43 cellular contexts compared by ENCODE assay signal in genomic region chr10:72946963-72947362, GRCh38. TPM values are rescaled to one million over a fixed set of nuclear protein-coding genes. Genes with fewer than 3 reads are reported as not detected.
"Had no signal": no experiment of that assay in that cellular context is flagged by ENCODE, and none has a peak within 500 bp of the region (broad histone marks: within the 10 kb centered on the region; RNA-seq: fewer than 3 reads in every experiment).

No MANE protein-coding gene starts in this region.

- H3K4me1 ChIP-seq: adrenal gland, ascending aorta, body of pancreas, breast epithelium had no signal

- H3K4me1 Mint-ChIP-seq: activated naive CD4-positive, alpha-beta T cell treated with anti-CD3 and anti-CD28 coated beads, Interleukin-2, amount 10 ng/mL, durations not matched to agents 7 days and 5 days; activated naive CD4-positive, alpha-beta T cell treated with anti-CD3 and anti-CD28 coated beads, Interleukin-2, amount 50 U/mL, for 24 hours; activated naive CD8-positive, alpha-beta T cell treated with anti-CD3 and anti-CD28 coated beads for 36 hours; activated naive CD8-positive, alpha-beta T cell treated with anti-CD3 and anti-CD28 coated beads, Interleukin-2, amount 10 ng/mL, durations not matched to agents 7 days and 5 days; brain had no signal

- H3K36me3 Mint-ChIP-seq: activated naive CD4-positive, alpha-beta T cell treated with anti-CD3 and anti-CD28 coated beads, Interleukin-2, amount 10 ng/mL, durations not matched to agents 7 days and 5 days; activated naive CD4-positive, alpha-beta T cell treated with anti-CD3 and anti-CD28 coated beads, Interleukin-2, amount 50 U/mL, for 24 hours; activated naive CD4-positive, alpha-beta T cell treated with anti-CD3 and anti-CD28 coated beads, Interleukin-2, amount 50 U/mL, for 72 hours; activated naive CD8-positive, alpha-beta T cell; activated naive CD8-positive, alpha-beta T cell treated with anti-CD3 and anti-CD28 coated beads for 36 hours; activated naive CD8-positive, alpha-beta T cell treated with anti-CD3 and anti-CD28 coated beads, Interleukin-2, amount 10 ng/mL, durations not matched to agents 7 days and 5 days; brain had no signal

- H3K27ac Mint-ChIP-seq: activated naive CD4-positive, alpha-beta T cell treated with anti-CD3 and anti-CD28 coated beads for 36 hours; activated naive CD4-positive, alpha-beta T cell treated with anti-CD3 and anti-CD28 coated beads, Interleukin-2, amount 10 ng/mL, durations not matched to agents 7 days and 5 days; activated naive CD4-positive, alpha-beta T cell treated with anti-CD3 and anti-CD28 coated beads, Interleukin-2, amount 50 U/mL, for 24 hours; activated naive CD4-positive, alpha-beta T cell treated with anti-CD3 and anti-CD28 coated beads, Interleukin-2, amount 50 U/mL, for 72 hours; activated naive CD8-positive, alpha-beta T cell; activated naive CD8-positive, alpha-beta T cell treated with anti-CD3 and anti-CD28 coated beads for 36 hours; activated naive CD8-positive, alpha-beta T cell treated with anti-CD3 and anti-CD28 coated beads, Interleukin-2, amount 10 ng/mL, durations not matched to agents 7 days and 5 days; activated naive CD8-positive, alpha-beta T cell treated with anti-CD3 and anti-CD28 coated beads, Interleukin-2, amount 50 U/mL, for 24 hours; activated T-cell treated with anti-CD3 and anti-CD28 coated beads, Interleukin-2, amount 50 U/mL, for 24 hours; activated T-cell treated with anti-CD3 and anti-CD28 coated beads, Interleukin-2, amount 50 U/mL, for 72 hours; activated T-helper 1 cell treated with anti-CD3 and anti-CD28 coated beads, Interleukin-12 subunit alpha, Interleukin-12 subunit beta, Interleukin-2, Interleukin-4 antibody, amounts not matched to agents 30 ng/mL and 10 ng/mL and 1 ng/mL, durations not matched to agents 14 hours and 24 hours and 36 hours; activated T-helper 17 cell treated with anti-CD3 and anti-CD28 coated beads, Interleukin-2, amount 50 U/mL, for 72 hours; activated T-helper 2 cell treated with anti-CD3 and anti-CD28 coated beads, Interferon-gamma antibody, Interleukin-2, Interleukin-4, amounts not matched to agents 10 μg/mL and 5 μg/mL and 100 μg/mL, durations not matched to agents 14 hours and 24 hours and 36 hours; brain had no signal

- H3K27me3 ChIP-seq: adrenal gland, ascending aorta, body of pancreas, brain microvascular endothelial cell, breast epithelium, cardiac muscle cell had no signal

- H3K27ac ChIP-seq: adrenal gland, ascending aorta, body of pancreas, brain microvascular endothelial cell, breast epithelium, cardiac muscle cell had no signal

- FAIRE-seq: astrocyte, bronchial epithelial cell had no signal

- DNase-seq: activated effector memory CD4-positive, alpha-beta T cell treated with anti-CD3 and anti-CD28 coated beads, Interleukin-2, amount 50 U/mL, for 16 hours; activated effector memory CD4-positive, alpha-beta T cell treated with Interleukin-2 at 50 U/mL for 16 hours; activated gamma-delta T cell; activated gamma-delta T cell treated with Interleukin-2 at 50 U/mL for 16 hours; activated naive CD4-positive, alpha-beta T cell; activated naive CD4-positive, alpha-beta T cell treated with anti-CD3 and anti-CD28 coated beads for 36 hours; activated naive CD4-positive, alpha-beta T cell treated with anti-CD3 and anti-CD28 coated beads, Interleukin-2, amount 10 ng/mL, durations not matched to agents 7 days and 5 days; activated naive CD4-positive, alpha-beta T cell treated with anti-CD3 and anti-CD28 coated beads, Interleukin-2, amount 50 U/mL, for 16 hours; activated naive CD4-positive, alpha-beta T cell treated with Interleukin-2 at 50 U/mL for 16 hours; activated naive CD8-positive, alpha-beta T cell treated with anti-CD3 and anti-CD28 coated beads for 36 hours; activated naive CD8-positive, alpha-beta T cell treated with anti-CD3 and anti-CD28 coated beads, Interleukin-2, amount 10 ng/mL, durations not matched to agents 7 days and 5 days; activated naive CD8-positive, alpha-beta T cell treated with anti-CD3 and anti-CD28 coated beads, Interleukin-2, amount 50 U/mL, for 24 hours; activated T-cell treated with anti-CD3 and anti-CD28 coated beads, Interleukin-2, amount 50 U/mL, for 24 hours; activated T-cell treated with anti-CD3 and anti-CD28 coated beads, Interleukin-2, amount 50 U/mL, for 4 hours; activated T-cell treated with anti-CD3 and anti-CD28 coated beads, Interleukin-2, amount 50 U/mL, for 48 hours; activated T-cell treated with anti-CD3 and anti-CD28 coated beads, Interleukin-2, amount 50 U/mL, for 72 hours; adrenal gland; amniotic stem cell; amygdala; anterior cingulate cortex; aorta; body of pancreas; brain microvascular endothelial cell; caudate nucleus; central memory CD4-positive, alpha-beta T cell; cerebellar nuclear complex had no signal

- H3K9me3 ChIP-seq: adrenal gland, ascending aorta, body of pancreas, breast epithelium had no signal

- H3K4me3 ChIP-seq: adrenal gland, ascending aorta, body of pancreas, breast epithelium, cardiac muscle cell had no signal

- H3K4me3 Mint-ChIP-seq: activated naive CD4-positive, alpha-beta T cell treated with anti-CD3 and anti-CD28 coated beads for 36 hours; activated naive CD4-positive, alpha-beta T cell treated with anti-CD3 and anti-CD28 coated beads, Interleukin-2, amount 10 ng/mL, durations not matched to agents 7 days and 5 days; activated naive CD4-positive, alpha-beta T cell treated with anti-CD3 and anti-CD28 coated beads, Interleukin-2, amount 50 U/mL, for 24 hours; activated naive CD8-positive, alpha-beta T cell; activated naive CD8-positive, alpha-beta T cell treated with anti-CD3 and anti-CD28 coated beads for 36 hours; activated naive CD8-positive, alpha-beta T cell treated with anti-CD3 and anti-CD28 coated beads, Interleukin-2, amount 10 ng/mL, durations not matched to agents 7 days and 5 days; activated naive CD8-positive, alpha-beta T cell treated with anti-CD3 and anti-CD28 coated beads, Interleukin-2, amount 50 U/mL, for 24 hours; activated T-cell treated with anti-CD3 and anti-CD28 coated beads, Interleukin-2, amount 50 U/mL, for 24 hours; activated T-cell treated with anti-CD3 and anti-CD28 coated beads, Interleukin-2, amount 50 U/mL, for 4 hours; activated T-cell treated with anti-CD3 and anti-CD28 coated beads, Interleukin-2, amount 50 U/mL, for 72 hours; activated T-helper 1 cell treated with anti-CD3 and anti-CD28 coated beads, Interleukin-12 subunit alpha, Interleukin-12 subunit beta, Interleukin-2, Interleukin-4 antibody, amounts not matched to agents 30 ng/mL and 10 ng/mL and 1 ng/mL, durations not matched to agents 14 hours and 24 hours and 36 hours; activated T-helper 17 cell treated with anti-CD3 and anti-CD28 coated beads, Interleukin-2, amount 50 U/mL, for 72 hours; brain; central memory CD8-positive, alpha-beta T cell had no signal

- H3K36me3 ChIP-seq: adrenal gland, ascending aorta, brain microvascular endothelial cell, breast epithelium, cardiac muscle cell had no signal

- H3K9me3 Mint-ChIP-seq: activated naive CD4-positive, alpha-beta T cell treated with anti-CD3 and anti-CD28 coated beads for 36 hours; activated naive CD4-positive, alpha-beta T cell treated with anti-CD3 and anti-CD28 coated beads, Interleukin-2, amount 10 ng/mL, durations not matched to agents 7 days and 5 days; activated naive CD4-positive, alpha-beta T cell treated with anti-CD3 and anti-CD28 coated beads, Interleukin-2, amount 50 U/mL, for 24 hours; activated naive CD4-positive, alpha-beta T cell treated with anti-CD3 and anti-CD28 coated beads, Interleukin-2, amount 50 U/mL, for 72 hours; activated naive CD8-positive, alpha-beta T cell treated with anti-CD3 and anti-CD28 coated beads for 36 hours; activated naive CD8-positive, alpha-beta T cell treated with anti-CD3 and anti-CD28 coated beads, Interleukin-2, amount 10 ng/mL, durations not matched to agents 7 days and 5 days; activated naive CD8-positive, alpha-beta T cell treated with anti-CD3 and anti-CD28 coated beads, Interleukin-2, amount 50 U/mL, for 24 hours; activated T-cell treated with anti-CD3 and anti-CD28 coated beads, Interleukin-2, amount 50 U/mL, for 24 hours; activated T-cell treated with anti-CD3 and anti-CD28 coated beads, Interleukin-2, amount 50 U/mL, for 4 hours; activated T-cell treated with anti-CD3 and anti-CD28 coated beads, Interleukin-2, amount 50 U/mL, for 72 hours; activated T-helper 1 cell treated with anti-CD3 and anti-CD28 coated beads, Interleukin-12 subunit alpha, Interleukin-12 subunit beta, Interleukin-2, Interleukin-4 antibody, amounts not matched to agents 30 ng/mL and 10 ng/mL and 1 ng/mL, durations not matched to agents 14 hours and 24 hours and 36 hours; activated T-helper 17 cell treated with anti-CD3 and anti-CD28 coated beads, Interleukin-2, amount 50 U/mL, for 72 hours; activated T-helper 2 cell treated with anti-CD3 and anti-CD28 coated beads, Interferon-gamma antibody, Interleukin-2, Interleukin-4, amounts not matched to agents 10 μg/mL and 5 μg/mL and 100 μg/mL, durations not matched to agents 14 hours and 24 hours and 36 hours; brain; central memory CD8-positive, alpha-beta T cell had no signal

- ATAC-seq: activated naive CD4-positive, alpha-beta T cell treated with anti-CD3 and anti-CD28 coated beads, Interleukin-2, amount 50 U/mL, for 72 hours; activated naive CD8-positive, alpha-beta T cell treated with anti-CD3 and anti-CD28 coated beads, Interleukin-2, amount 50 U/mL, for 24 hours; activated T-cell treated with anti-CD3 and anti-CD28 coated beads, Interleukin-2, amount 50 U/mL, for 4 hours; activated T-cell treated with anti-CD3 and anti-CD28 coated beads, Interleukin-2, amount 50 U/mL, for 72 hours; activated T-helper 17 cell treated with anti-CD3 and anti-CD28 coated beads, Interleukin-2, amount 50 U/mL, for 72 hours; body of pancreas had no signal

RNA-seq across cellular contexts. Expression of gene PLA2G12B, which starts 7.6 kb away (rescaled TPM):
- total RNA-seq: activated naive CD4-positive, alpha-beta T cell treated with anti-CD3 and anti-CD28 coated beads for 36 hours; activated naive CD4-positive, alpha-beta T cell treated with anti-CD3 and anti-CD28 coated beads, Interleukin-2, amount 50 U/mL, for 72 hours; activated naive CD8-positive, alpha-beta T cell treated with anti-CD3 and anti-CD28 coated beads for 36 hours; activated naive CD8-positive, alpha-beta T cell treated with anti-CD3 and anti-CD28 coated beads, Interleukin-2, amount 10 ng/mL, durations not matched to agents 7 days and 5 days; activated T-cell treated with anti-CD3 and anti-CD28 coated beads, Interleukin-2, amount 50 U/mL, for 4 hours; activated T-cell treated with anti-CD3 and anti-CD28 coated beads, Interleukin-2, amount 50 U/mL, for 72 hours; activated T-helper 1 cell treated with anti-CD3 and anti-CD28 coated beads, Interleukin-12 subunit alpha, Interleukin-12 subunit beta, Interleukin-2, Interleukin-4 antibody, amounts not matched to agents 30 ng/mL and 10 ng/mL and 1 ng/mL, durations not matched to agents 14 hours and 24 hours and 36 hours; activated T-helper 17 cell treated with anti-CD3 and anti-CD28 coated beads, Interleukin-2, amount 50 U/mL, for 72 hours; activated T-helper 2 cell treated with anti-CD3 and anti-CD28 coated beads, Interferon-gamma antibody, Interleukin-2, Interleukin-4, amounts not matched to agents 10 μg/mL and 5 μg/mL and 100 μg/mL, durations not matched to agents 14 hours and 24 hours and 36 hours; adrenal gland; aorta; ascending aorta; astrocyte; body of pancreas; breast epithelium; bronchial epithelial cell; cardiac muscle cell; cardiac septum; cerebellum; chondrocyte had no signal
- polyA plus RNA-seq: adipose tissue, adrenal gland, cardiac muscle cell had no signal

RNA-seq across cellular contexts. Expression of gene OIT3, which starts 53.4 kb away (rescaled TPM):
- total RNA-seq: activated naive CD4-positive, alpha-beta T cell treated with anti-CD3 and anti-CD28 coated beads for 36 hours; activated naive CD4-positive, alpha-beta T cell treated with anti-CD3 and anti-CD28 coated beads, Interleukin-2, amount 50 U/mL, for 72 hours; activated naive CD8-positive, alpha-beta T cell treated with anti-CD3 and anti-CD28 coated beads for 36 hours; activated naive CD8-positive, alpha-beta T cell treated with anti-CD3 and anti-CD28 coated beads, Interleukin-2, amount 10 ng/mL, durations not matched to agents 7 days and 5 days; activated T-cell treated with anti-CD3 and anti-CD28 coated beads, Interleukin-2, amount 50 U/mL, for 4 hours; activated T-cell treated with anti-CD3 and anti-CD28 coated beads, Interleukin-2, amount 50 U/mL, for 72 hours; activated T-helper 1 cell treated with anti-CD3 and anti-CD28 coated beads, Interleukin-12 subunit alpha, Interleukin-12 subunit beta, Interleukin-2, Interleukin-4 antibody, amounts not matched to agents 30 ng/mL and 10 ng/mL and 1 ng/mL, durations not matched to agents 14 hours and 24 hours and 36 hours; activated T-helper 17 cell treated with anti-CD3 and anti-CD28 coated beads, Interleukin-2, amount 50 U/mL, for 72 hours; activated T-helper 2 cell treated with anti-CD3 and anti-CD28 coated beads, Interferon-gamma antibody, Interleukin-2, Interleukin-4, amounts not matched to agents 10 μg/mL and 5 μg/mL and 100 μg/mL, durations not matched to agents 14 hours and 24 hours and 36 hours; ascending aorta; body of pancreas; bronchial epithelial cell had no signal
- polyA plus RNA-seq: adipose tissue, aorta had no signal
